In genomic region chr2:219402665-219403515, GRCh38 we compare ENCODE assay signal across 8 cellular contexts. TPM values are rescaled to one million over a fixed set of nuclear protein-coding genes. Genes with fewer than 3 reads are reported as not detected.
DNase-seq lines count a peak whose midpoint lies in the region; ATAC-seq and TF ChIP-seq lines count a peak whose summit lies in the region.

No MANE protein-coding gene starts in this region.

- no peaks in the 10 kb centered on the region for H3K36me3 ChIP-seq in body of pancreas (replicated peaks in 1 of 2; ENCODE audit: insufficient read depth in 1 of 2, low read depth in 2 of 2)

- intact Hi-C loops in body of pancreas (cut with DNase I): no loop called here

- TF ChIP-seq POLR2A in body of pancreas (IDR thresholded peaks at IDR 0.05): no peak

- peaks cover 9% of the 10 kb centered on the region for H3K4me1 ChIP-seq in body of pancreas

- TF ChIP-seq CTCF in GM10248 (IDR thresholded peaks at IDR 0.05; ENCODE audit: control extremely low read depth, extremely low read depth, low read depth, missing control alignments): peak; percentile 78
- peak; percentile 58 to 86 (median 79) for TF ChIP-seq CTCF in body of pancreas (IDR thresholded peaks at IDR 0.05)

- POLR2A ChIA-PET in GM10248 (lab: Yijun Ruan, JAX): interaction anchor here (1.1 kb wide), 1 partner anchor 15 kb away, joined by 3 read pairs; the partner anchor contains the start of gene DNPEP

- peak; percentile 77 for DNase-seq in GM10248 (ENCODE audit: extremely low spot score)
- peak; percentile 46 for DNase-seq in NCI-H2029 treated with DMSO at 0.1 percent for 48 hours (lab: John Stamatoyannopoulos, UW)
- DNase-seq in T-helper 9 cell: peak; percentile 36
- peak; percentile 64 to 73 (median 70) for DNase-seq in body of pancreas
- DNase-seq in inferior parietal cortex (ENCODE audit: extremely low spot score): peak; percentile 80
- peak; percentile 65 for DNase-seq in smooth muscle cell of the brain vasculature (ENCODE audit: low read depth, low spot score)
- no peak for DNase-seq in NCI-H187 treated with DMSO at 0.1 percent for 48 hours (lab: John Stamatoyannopoulos, UW)

- ATAC-seq in HG02588 (IDR thresholded peaks at IDR 0.05; ENCODE audit: unreplicated experiment) (peak; percentile 72), body of pancreas (peak; percentile 84)

- H3K9me3 ChIP-seq in body of pancreas: no peaks in the 10 kb centered on the region

- no peaks in the 10 kb centered on the region for H3K27me3 ChIP-seq in body of pancreas

- no peak overlapping the region for H3K4me3 ChIP-seq in body of pancreas

- CTCF ChIA-PET in GM10248 (lab: Yijun Ruan, JAX): interaction anchor here (0.7 to 5.7 kb wide), 52 partner anchors 10 to 373 kb away, joined by 3 to 76 read pairs (median 4); partner anchors contain the start of genes DES, DNPEP, GMPPA and SPEG

- WGBS in body of pancreas, 2 donors: 16 to 18% methylated on average over 15 of the region's 15 CpGs

- no peak overlapping the region for H3K27ac ChIP-seq in body of pancreas

RNA-seq across cellular contexts. Expression of gene DNPEP, which starts 15.2 kb away (rescaled TPM):
- 10 to 100 TPM; 18.4 to 24.7 TPM for total RNA-seq in body of pancreas

RNA-seq across cellular contexts. Expression of gene DES, which starts 15.3 kb away (rescaled TPM):
- 10 to 100 TPM; 12.7 to 23.1 TPM for total RNA-seq in body of pancreas

RNA-seq across cellular contexts. Expression of gene SPEG, which starts 31.8 kb away (rescaled TPM):
- 1 to 10 TPM; 2.9 to 3.6 TPM for total RNA-seq in body of pancreas
